ENCODE assay signal across 8 cellular contexts in genomic region chr7:103524042-103524907, GRCh38.
A peak's percentile ranks its signal among the peaks of the same experiment; 100 is the strongest.
DNase-seq lines count a peak whose midpoint lies in the region; ATAC-seq and TF ChIP-seq lines count a peak whose summit lies in the region.

No MANE protein-coding gene starts in this region.

- H2AK5ac ChIP-seq in mesendoderm (ENCODE audit: low read length) = no peak overlapping the region

- POLR2A ChIA-PET in GM10248 (lab: Yijun Ruan, JAX) = no interaction called here

- CTCF ChIA-PET in GM10248 (lab: Yijun Ruan, JAX) = interaction anchor here (1.0 kb wide), 1 partner anchor 13 kb away, joined by 3 read pairs; no protein-coding TSS in a partner anchor

- no peak overlapping the region for H3K18ac ChIP-seq in mesendoderm (ENCODE audit: low read length)

- WGBS in mesendoderm (ENCODE audit: extremely low coverage, insufficient coverage, low lambda C conversion rate) = no CpG with 5 or more reads among the region's 9 CpGs

- H4K8ac ChIP-seq in mesendoderm (ENCODE audit: low read depth, low read length) = no peak overlapping the region

- no peak overlapping the region for H2BK15ac ChIP-seq in mesendoderm (replicated peaks; ENCODE audit: low read depth)

- ATAC-seq in GM21515 (IDR thresholded peaks at IDR 0.05; ENCODE audit: unreplicated experiment) = no peak

- H3K4me1 ChIP-seq in mesendoderm (ENCODE audit: control insufficient read depth, low read depth, low read length) = no peaks in the 10 kb centered on the region

- no peaks in the 10 kb centered on the region for H3K36me3 ChIP-seq in mesendoderm (ENCODE audit: control insufficient read depth, insufficient read depth, low read length)

- H3K4me2 ChIP-seq in mesendoderm (ENCODE audit: low read length) = no peak overlapping the region

- no peak overlapping the region for H4K5ac ChIP-seq in mesendoderm (ENCODE audit: low read length)

- no peak overlapping the region for H2BK5ac ChIP-seq in mesendoderm (ENCODE audit: low read length)

- H3K27me3 ChIP-seq in mesendoderm (ENCODE audit: insufficient read depth, low read length, poor library complexity) = no peaks in the 10 kb centered on the region

- H3K4me3 ChIP-seq in cardiac fibroblast (replicated peaks in 1 of 2; ENCODE audit: low read depth in 2 of 2, low read length in 2 of 2) (no peak overlapping the region), mesendoderm (ENCODE audit: low read length) (no peak overlapping the region)

- H3K56ac ChIP-seq in mesendoderm (ENCODE audit: low read length) = no peak overlapping the region

- H2BK120ac ChIP-seq in mesendoderm (ENCODE audit: low read depth, low read length) = no peak overlapping the region

- DNase-seq in GM10248 (ENCODE audit: extremely low spot score) (peak; percentile 18), NCI-H146 (lab: John Stamatoyannopoulos, UW) (peak; percentile 56), cardiac fibroblast (ENCODE audit: low read depth in 2 of 2) (peak; percentile 52 to 63), mesendoderm (peak; percentile 51)
- DNase-seq in stimulated activated CD4-positive, alpha-beta T cell treated with anti-CD3 and anti-CD28 coated beads, Interleukin-4, amount 100 ng/mL, for 4 hours = no peak
- DNase-seq in activated CD4-positive, CD25-positive, alpha-beta regulatory T cell (lab: John Stamatoyannopoulos, UW) = no peak
- no peak for DNase-seq in stimulated activated naive CD4-positive, alpha-beta T cell treated with Interleukin-2 at 50 U/mL for 16 hours (lab: John Stamatoyannopoulos, UW)

- H3K27ac ChIP-seq in mesendoderm (ENCODE audit: low read depth, low read length) = no peak overlapping the region

- no peak for TF ChIP-seq CTCF in GM10248 (IDR thresholded peaks at IDR 0.05; ENCODE audit: control extremely low read depth, extremely low read depth, low read depth, missing control alignments)
- peak; percentile 31 for TF ChIP-seq CTCF in cardiac fibroblast (IDR thresholded peaks at IDR 0.05; ENCODE audit: low read depth, low read length)

- no peaks in the 10 kb centered on the region for H3K79me1 ChIP-seq in mesendoderm (ENCODE audit: low read length)

- H3K4ac ChIP-seq in mesendoderm (ENCODE audit: low read depth, low read length) = no peak overlapping the region

- no peak overlapping the region for H3K23ac ChIP-seq in mesendoderm (ENCODE audit: low read length)

- no peaks in the 10 kb centered on the region for H3K79me2 ChIP-seq in mesendoderm (ENCODE audit: control insufficient read depth, insufficient read depth, low read length)

- no peak overlapping the region for H3K9ac ChIP-seq in mesendoderm (ENCODE audit: low read length)

Comparison
In these comparisons a context has a peak if more than half of its experiments do, and no peak if none do; other contexts are left out.
1. DNase-seq: peak in GM10248 (single experiment), NCI-H146 (single experiment), cardiac fibroblast (2 of 2) and mesendoderm (single experiment); none in stimulated activated CD4-positive, alpha-beta T cell treated with anti-CD3 and anti-CD28 coated beads, Interleukin-4, amount 100 ng/mL, for 4 hours (0 of 2), activated CD4-positive, CD25-positive, alpha-beta regulatory T cell (0 of 4) and stimulated activated naive CD4-positive, alpha-beta T cell treated with Interleukin-2 at 50 U/mL for 16 hours (single experiment).